In the genomic region with DNA sequence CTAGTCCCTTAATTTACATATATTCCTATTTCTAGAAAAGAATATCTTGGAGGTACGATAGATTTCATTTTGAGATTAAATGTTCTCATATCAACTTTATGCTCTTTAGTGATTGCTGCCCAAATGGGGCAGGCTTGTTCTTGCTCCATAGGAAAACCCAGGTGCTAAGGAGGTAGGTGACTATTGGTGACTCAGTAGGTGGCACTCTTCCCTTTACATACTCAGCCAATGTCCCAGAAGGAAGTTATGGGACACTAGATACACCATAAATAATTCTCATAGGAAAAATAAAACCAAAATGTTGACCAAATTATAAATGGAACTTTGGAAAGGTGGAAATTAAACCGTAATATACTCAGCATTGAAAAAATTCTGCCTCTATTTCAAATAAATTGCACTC, we compare ENCODE assay signal across 13 cellular contexts. TPM values are rescaled to one million over a fixed set of nuclear protein-coding genes. Genes with fewer than 3 reads are reported as not detected.
DNase-seq lines count a peak whose midpoint lies in the region; ATAC-seq, FAIRE-seq and TF ChIP-seq lines count a peak whose summit lies in the region.
"Had no signal": no experiment of that assay in that cellular context is flagged by ENCODE, and none has a peak within 500 bp of the region (broad histone marks: within the 10 kb centered on the region; RNA-seq: fewer than 3 reads in every experiment).

No MANE protein-coding gene starts in this region.

- POLR2A ChIA-PET in A549 (lab: Yijun Ruan, JAX): no interaction called here

- DNase-seq in A549 (ENCODE audit: low read depth in 1 of 2, low spot score in 1 of 2): peak in 1 of 2 experiments; percentile 71
- DNase-seq in GM10266 (ENCODE audit: extremely low spot score): no peak
- DNase-seq in foreskin keratinocyte: peak in 1 of 2 donors; percentile 69
- no peak for DNase-seq in activated T-cell treated with anti-CD3 and anti-CD28 coated beads, Interleukin-2, amount 50 U/mL, for 4 hours
- DNase-seq in sciatic nerve (ENCODE audit: low spot score): no peak
- DNase-seq in SKM-1 treated with dmso at 0.1 percent for 144 hours (lab: John Stamatoyannopoulos, UW; ENCODE audit: unreplicated experiment): no peak
- DNase-seq: right cardiac atrium had no signal

- no peak overlapping the region for H2AFZ ChIP-seq in OCI-LY3 (ENCODE audit: low read depth, low read length)

- peak; percentile 80 for TF ChIP-seq RAD21 in A549 (conservative IDR thresholded peaks at IDR 0.05 in 1 of 2, IDR thresholded peaks at IDR 0.05 in 1 of 2)

- CTCF ChIA-PET in A549 (lab: Yijun Ruan, JAX): interaction anchor here (0.8 to 3.5 kb wide), 4 partner anchors 271 to 290 kb away, joined by 3 to 20 read pairs (median 10); partner anchors contain the start of gene HOXA5

- TF ChIP-seq POLR2A in A549 (IDR thresholded peaks at IDR 0.05; ENCODE audit: low read length): no peak

- H3K4me2 ChIP-seq in A549 (no peak overlapping the region), OCI-LY3 (ENCODE audit: low read length) (no peak overlapping the region)

- FAIRE-seq in A549 (lab: Jason Lieb, UNC): no peak

- no peak for TF ChIP-seq EP300 in A549 (IDR thresholded peaks at IDR 0.05)

- H3K27ac ChIP-seq in A549 (no peak overlapping the region), OCI-LY3 (ENCODE audit: low read length) (no peak overlapping the region), foreskin keratinocyte (no peak overlapping the region)

- no peak overlapping the region for H3K9ac ChIP-seq in OCI-LY3 (ENCODE audit: low read length)

- peaks cover 35% of the 10 kb centered on the region for H4K20me1 ChIP-seq in OCI-LY3 (ENCODE audit: insufficient read depth, low read length)

- H3K4me3 ChIP-seq in A549: no peak overlapping the region
- no peak overlapping the region for H3K4me3 ChIP-seq in OCI-LY3 (ENCODE audit: low read length)
- H3K4me3 ChIP-seq: lung had no signal

- peaks cover 59% of the 10 kb centered on the region for H3K79me2 ChIP-seq in OCI-LY3 (ENCODE audit: low read length)

- H3K4me1 ChIP-seq in A549 (peaks cover 19% of the 10 kb centered on the region), OCI-LY3 (ENCODE audit: low read length) (peaks cover 52% of the 10 kb centered on the region), foreskin keratinocyte (peaks cover 37% of the 10 kb centered on the region)

- H3K27me3 ChIP-seq in OCI-LY3 (ENCODE audit: low read depth, low read length) (no peaks in the 10 kb centered on the region), foreskin keratinocyte (no peaks in the 10 kb centered on the region)

- H3K4me1 Mint-ChIP-seq in activated T-cell treated with anti-CD3 and anti-CD28 coated beads, Interleukin-2, amount 50 U/mL, for 4 hours (ENCODE audit: low read depth): peaks cover 16% of the 10 kb centered on the region

- no peaks in the 10 kb centered on the region for H3K36me3 ChIP-seq in OCI-LY3 (replicated peaks; ENCODE audit: low read depth, low read length)

- H3K27me3 Mint-ChIP-seq in activated T-cell treated with anti-CD3 and anti-CD28 coated beads, Interleukin-2, amount 50 U/mL, for 4 hours (ENCODE audit: low read depth): peaks cover 46% of the 10 kb centered on the region

- 50% methylated on average over 2 of the region's 2 CpGs for WGBS in A549 (ENCODE audit: missing lambda C conversion rate)

- H3K4me3 Mint-ChIP-seq in activated T-cell treated with anti-CD3 and anti-CD28 coated beads, Interleukin-2, amount 50 U/mL, for 4 hours: no peak overlapping the region
- H3K4me3 Mint-ChIP-seq: brain; CD14-positive monocyte; T-helper 1 cell treated with Interleukin-12 subunit alpha and Interleukin-12 subunit beta and Interleukin-4 antibody, amounts not matched to agents 30 μg/mL and 1 μg/mL, for 36 hours had no signal

- no peaks in the 10 kb centered on the region for H3K9me3 ChIP-seq in A549
- no peaks in the 10 kb centered on the region for H3K9me3 ChIP-seq in OCI-LY3 (ENCODE audit: insufficient read depth, low read length)

- intact Hi-C loops in sciatic nerve (cut with DNase I): no loop called here

- H3K36me3 Mint-ChIP-seq in activated T-cell treated with anti-CD3 and anti-CD28 coated beads, Interleukin-2, amount 50 U/mL, for 4 hours (ENCODE audit: insufficient read depth): no peaks in the 10 kb centered on the region
- H3K36me3 Mint-ChIP-seq: brain had no signal

- H3K9me3 Mint-ChIP-seq in activated T-cell treated with anti-CD3 and anti-CD28 coated beads, Interleukin-2, amount 50 U/mL, for 4 hours: no peaks in the 10 kb centered on the region
- H3K9me3 Mint-ChIP-seq: T-helper 1 cell treated with Interleukin-12 subunit alpha and Interleukin-12 subunit beta and Interleukin-4 antibody, amounts not matched to agents 30 μg/mL and 1 μg/mL, for 36 hours had no signal

- no peak for ATAC-seq in A549
- ATAC-seq in foreskin keratinocyte: no peak
- ATAC-seq in activated T-cell treated with anti-CD3 and anti-CD28 coated beads, Interleukin-2, amount 50 U/mL, for 4 hours: no peak
- ATAC-seq in sciatic nerve: no peak
- ATAC-seq in HG03159 (IDR thresholded peaks at IDR 0.05; ENCODE audit: unreplicated experiment): no peak
- ATAC-seq: right cardiac atrium had no signal

- TF ChIP-seq CTCF in A549 (IDR thresholded peaks at IDR 0.05): peak; percentile 66
- TF ChIP-seq CTCF in GM10266 (IDR thresholded peaks at IDR 0.05; ENCODE audit: control insufficient read depth, insufficient read depth, low read depth, missing control alignments): peak; percentile 41
- TF ChIP-seq CTCF in OCI-LY3 (IDR thresholded peaks at IDR 0.05; ENCODE audit: low read depth, low read length): peak; percentile 54
- TF ChIP-seq CTCF in foreskin keratinocyte (conservative IDR thresholded peaks at IDR 0.05): peak; percentile 75

TF ChIP-seq in A549, 52 proteins besides CTCF, POLR2A, EP300 and RAD21:
- no peak for TF ChIP-seq RARB (CRISPR knock-in tag; IDR thresholded peaks at IDR 0.05)
- TF ChIP-seq BCL3 (IDR thresholded peaks at IDR 0.05): no peak
- TF ChIP-seq SMC3 (IDR thresholded peaks at IDR 0.05): peak; percentile 76
- TF ChIP-seq EHF (CRISPR knock-in tag; IDR thresholded peaks at IDR 0.05): no peak

RNA-seq across cellular contexts. Expression of gene SKAP2, which starts 4.0 kb away (rescaled TPM):
- polyA plus RNA-seq in A549 (2011; rRNA removed) (22.1 and 23.0 TPM in 2 replicates), A549 (2017; fragmentation: RNase III; extraction: RNeasy Plus Mini Kit Qiagen cat#74134 plus additional on column Dnase treatment) (18.7 to 24.3 TPM (median 20.5 TPM) in 3 replicates), foreskin keratinocyte (5.2 and 6.4 TPM in 2 replicates)
- polyA plus RNA-seq in A549 (2012; cell fraction: cytosol; rRNA removed): 3.3 and 4.0 TPM in 2 replicates
- 2.2 and 2.4 TPM in 2 replicates for polyA plus RNA-seq in A549 (2012; cell fraction: nucleus; rRNA removed)
- polyA minus RNA-seq in A549 (2011; rRNA and poly(A)+ RNA removed): 7.6 and 12.7 TPM in 2 replicates
- total RNA-seq in foreskin keratinocyte (17.0 and 18.5 TPM in 2 replicates), sciatic nerve (53.3 TPM)
- total RNA-seq in activated T-cell treated with anti-CD3 and anti-CD28 coated beads, Interleukin-2, amount 50 U/mL, for 4 hours: 1 to 10 TPM; 2.3 to 5.4 (median 4.1) TPM
